8 cellular contexts compared by ENCODE assay signal in the genomic region with DNA sequence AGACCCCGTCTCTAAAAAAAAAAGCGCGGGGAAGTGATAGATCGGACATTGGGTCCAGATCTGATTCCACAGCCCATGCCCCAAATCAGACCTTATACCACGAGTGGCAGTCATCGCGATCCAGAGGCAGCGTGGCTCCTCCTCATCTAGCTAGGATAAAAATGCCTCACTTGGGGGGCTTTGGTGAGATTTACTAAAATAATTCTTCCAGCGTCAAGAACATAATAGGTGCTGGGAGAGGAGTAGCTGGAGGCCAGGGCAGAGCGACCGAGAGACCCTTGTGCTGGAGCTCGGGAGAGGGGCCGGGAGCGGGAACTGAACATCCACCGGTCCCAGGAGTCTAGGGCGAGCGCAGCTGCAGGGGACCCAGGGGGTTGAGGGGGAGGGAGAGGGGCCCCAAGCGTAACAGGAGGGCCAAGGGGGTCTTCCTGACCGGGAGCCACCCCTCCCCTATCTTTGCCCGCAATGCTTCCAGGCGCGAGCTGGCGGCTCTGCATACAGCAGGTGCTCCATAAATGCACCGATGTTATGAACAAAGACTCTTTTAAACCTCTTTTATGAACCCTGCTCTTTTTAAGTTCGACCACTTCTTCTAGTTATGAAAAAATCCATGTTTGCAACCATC. TPM values are rescaled to one million over a fixed set of nuclear protein-coding genes. Genes with fewer than 3 reads are reported as not detected.
DNase-seq lines count a peak whose midpoint lies in the region; ATAC-seq, FAIRE-seq and TF ChIP-seq lines count a peak whose summit lies in the region.

No MANE protein-coding gene starts in this region.

- H3K27ac ChIP-seq in kidney (ENCODE audit: low read depth in 2 of 2, low read length in 2 of 2) (peak overlapping the region; percentile 74 to 78), thoracic aorta (no peak overlapping the region)

- no peaks in the 10 kb centered on the region for H3K9me3 ChIP-seq in kidney (ENCODE audit: control insufficient read depth in 1 of 2, low read length in 2 of 2)
- H3K9me3 ChIP-seq in thoracic aorta, result no peaks in the 10 kb centered on the region

- peak overlapping the region; percentile 73 for H3K27ac Mint-ChIP-seq in activated CD4-positive, alpha-beta T cell treated with anti-CD3 and anti-CD28 coated beads, Interleukin-2, amount 10 ng/mL, durations not matched to agents 24 days and 14 days
- H3K27ac Mint-ChIP-seq in activated naive CD4-positive, alpha-beta T cell treated with anti-CD3 and anti-CD28 coated beads for 36 hours, result peak overlapping the region; percentile 30

- H3K9ac ChIP-seq in kidney (ENCODE audit: low read length in 2 of 2), result peak overlapping the region in 1 of 2 donors; percentile 42

- TF ChIP-seq CTCF in kidney (IDR thresholded peaks at IDR 0.05; ENCODE audit: borderline replicate concordance, extremely low read depth, insufficient read depth), result no peak
- TF ChIP-seq CTCF in thoracic aorta (IDR thresholded peaks at IDR 0.05), result no peak

- H3K4me1 ChIP-seq in kidney (ENCODE audit: control insufficient read depth in 1 of 2, insufficient read depth in 1 of 2, low read depth in 1 of 2, low read length in 2 of 2), result peaks cover 28 to 32% of the 10 kb centered on the region in 2 donors
- peaks cover 11 to 64% of the 10 kb centered on the region in 2 donors for H3K4me1 ChIP-seq in thoracic aorta (ENCODE audit: control insufficient read depth in 1 of 2, low read depth in 2 of 2)

- H3K4me3 Mint-ChIP-seq in activated CD4-positive, alpha-beta T cell treated with anti-CD3 and anti-CD28 coated beads, Interleukin-2, amount 10 ng/mL, durations not matched to agents 24 days and 14 days, result peak overlapping the region; percentile 81
- peak overlapping the region; percentile 88 for H3K4me3 Mint-ChIP-seq in activated naive CD4-positive, alpha-beta T cell treated with anti-CD3 and anti-CD28 coated beads for 36 hours

- H3K36me3 ChIP-seq in kidney (ENCODE audit: control insufficient read depth in 1 of 2, insufficient read depth in 2 of 2, low read length in 2 of 2) (no peaks in the 10 kb centered on the region), thoracic aorta (no peaks in the 10 kb centered on the region)

- H3K4me1 Mint-ChIP-seq in activated CD4-positive, alpha-beta T cell treated with anti-CD3 and anti-CD28 coated beads, Interleukin-2, amount 10 ng/mL, durations not matched to agents 24 days and 14 days, result peaks cover 38% of the 10 kb centered on the region
- peaks cover 34% of the 10 kb centered on the region for H3K4me1 Mint-ChIP-seq in activated naive CD4-positive, alpha-beta T cell treated with anti-CD3 and anti-CD28 coated beads for 36 hours (ENCODE audit: low read depth)

- no peaks in the 10 kb centered on the region for H3K36me3 Mint-ChIP-seq in activated CD4-positive, alpha-beta T cell treated with anti-CD3 and anti-CD28 coated beads, Interleukin-2, amount 10 ng/mL, durations not matched to agents 24 days and 14 days (ENCODE audit: low read depth)
- H3K36me3 Mint-ChIP-seq in activated naive CD4-positive, alpha-beta T cell treated with anti-CD3 and anti-CD28 coated beads for 36 hours (ENCODE audit: low read depth), result no peaks in the 10 kb centered on the region

- intact Hi-C loops in activated CD4-positive, alpha-beta T cell treated with anti-CD3 and anti-CD28 coated beads, Interleukin-2, amount 10 ng/mL, durations not matched to agents 24 days and 14 days (cut with micrococcal nuclease), result loop anchor here (1.0 to 5.0 kb wide), 5 partner anchors 61 to 1360 kb away; partner anchors contain the start of genes CCND1, FADD, IGHMBP2 and MRPL21
- intact Hi-C loops in activated naive CD4-positive, alpha-beta T cell treated with anti-CD3 and anti-CD28 coated beads for 36 hours (cut with micrococcal nuclease), result loop anchor here (2.0 kb wide), 1 partner anchor 60 kb away; the partner anchor contains the start of genes IGHMBP2 and MRPL21
- intact Hi-C loops in kidney (cut with DNase I), result no loop called here

- ATAC-seq in thoracic aorta (ENCODE audit: insufficient number of reproducible peaks, low FRiP score, low read depth), result no peak

- H3K9me3 Mint-ChIP-seq in activated CD4-positive, alpha-beta T cell treated with anti-CD3 and anti-CD28 coated beads, Interleukin-2, amount 10 ng/mL, durations not matched to agents 24 days and 14 days, result no peaks in the 10 kb centered on the region
- no peaks in the 10 kb centered on the region for H3K9me3 Mint-ChIP-seq in activated naive CD4-positive, alpha-beta T cell treated with anti-CD3 and anti-CD28 coated beads for 36 hours

- no peaks in the 10 kb centered on the region for H3K27me3 ChIP-seq in thoracic aorta (replicated peaks; ENCODE audit: insufficient read depth)

- peak overlapping the region; percentile 66 to 81 for H3K4me3 ChIP-seq in kidney (ENCODE audit: low read length in 2 of 2)
- H3K4me3 ChIP-seq in thoracic aorta, result peak overlapping the region; percentile 86

- FAIRE-seq in kidney (lab: Jason Lieb, UNC), result no peak

- peak; percentile 61 for DNase-seq in activated CD4-positive, alpha-beta T cell treated with anti-CD3 and anti-CD28 coated beads, Interleukin-2, amount 10 ng/mL, durations not matched to agents 24 days and 14 days
- no peak for DNase-seq in activated CD4-positive, alpha-beta T cell treated with anti-CD3 and anti-CD28 coated beads, Interleukin-2, amount 50 U/mL, for 1 hour
- DNase-seq in activated naive CD4-positive, alpha-beta T cell treated with anti-CD3 and anti-CD28 coated beads for 36 hours, result no peak
- no peak for DNase-seq in kidney
- no peak for DNase-seq in thoracic aorta (ENCODE audit: low spot score)
- no peak for DNase-seq in RKO (ENCODE audit: low spot score)
- DNase-seq in superior temporal gyrus (ENCODE audit: extremely low spot score), result no peak
- DNase-seq in NCI-H82 treated with DMSO at 0.1 percent for 48 hours (lab: John Stamatoyannopoulos, UW; ENCODE audit: unreplicated experiment), result no peak

- peaks cover 10% of the 10 kb centered on the region for H3K27me3 Mint-ChIP-seq in activated CD4-positive, alpha-beta T cell treated with anti-CD3 and anti-CD28 coated beads, Interleukin-2, amount 10 ng/mL, durations not matched to agents 24 days and 14 days
- no peaks in the 10 kb centered on the region for H3K27me3 Mint-ChIP-seq in activated naive CD4-positive, alpha-beta T cell treated with anti-CD3 and anti-CD28 coated beads for 36 hours (ENCODE audit: low read depth)

- CTCF ChIA-PET in activated naive CD4-positive, alpha-beta T cell treated with anti-CD3 and anti-CD28 coated beads for 36 hours (lab: Charles Lee), result interaction anchor here (0.7 to 3.1 kb wide), 7 partner anchors 10 to 259 kb away, joined by 3 to 15 read pairs (median 5); no protein-coding TSS in a partner anchor

RNA-seq across cellular contexts. Expression of gene CPT1A, which starts 0.8 kb away (rescaled TPM):
- 25.2 and 25.9 TPM in 2 replicates for total RNA-seq in activated CD4-positive, alpha-beta T cell treated with anti-CD3 and anti-CD28 coated beads, Interleukin-2, amount 10 ng/mL, durations not matched to agents 24 days and 14 days
- total RNA-seq in activated naive CD4-positive, alpha-beta T cell treated with anti-CD3 and anti-CD28 coated beads for 36 hours, result 10 to 100 TPM; 15.3 to 16.1 TPM
- 61.5 TPM for total RNA-seq in kidney
- polyA plus RNA-seq in kidney (ENCODE audit: insufficient read depth, low read depth, low replicate concordance), result 51.3 TPM
- 10 to 100 TPM; 61.1 to 75.3 TPM for total RNA-seq in thoracic aorta

Comparison
In these comparisons a context has a peak if more than half of its experiments do, and no peak if none do; other contexts are left out.
1. H3K27ac ChIP-seq: peak in kidney (2 of 2); none in thoracic aorta (0 of 2).